14 cellular contexts compared by ENCODE assay signal in genomic region chr11:6405039-6405667, GRCh38. TPM values are rescaled to one million over a fixed set of nuclear protein-coding genes. Genes with fewer than 3 reads are reported as not detected.
A peak's percentile ranks its signal among the peaks of the same experiment; 100 is the strongest.
DNase-seq lines count a peak whose midpoint lies in the region; ATAC-seq and TF ChIP-seq lines count a peak whose summit lies in the region.
"Had no signal": no experiment of that assay in that cellular context is flagged by ENCODE, and none has a peak within 500 bp of the region (broad histone marks: within the 10 kb centered on the region; RNA-seq: fewer than 3 reads in every experiment).

No MANE protein-coding gene starts in this region.

- peak; percentile 97 for DNase-seq in H7
- DNase-seq in T-helper 17 cell, result no peak
- DNase-seq in hypothalamus (lab: John Stamatoyannopoulos, UW), result peak in 37 of 51 donors; percentile 24 to 84 (median 63)
- peak; percentile 14 for DNase-seq in renal cortical epithelial cell (ENCODE audit: low read depth)
- DNase-seq in HK-2 (ENCODE audit: unreplicated experiment), result no peak
- DNase-seq in HCEC 1CT, result no peak
- no peak for DNase-seq in psoas muscle
- no peak for DNase-seq in activated CD4-positive, CD25-positive, alpha-beta regulatory T cell treated with anti-CD3 and anti-CD28 coated beads, Interleukin-2, amount 50 U/mL, for 72 hours
- DNase-seq: activated CD4-positive, alpha-beta T cell treated with anti-CD3 and anti-CD28 coated beads, Interleukin-2, amount 50 U/mL, for 48 hours; stimulated activated CD4-positive, alpha-beta T cell treated with anti-CD3 and anti-CD28 coated beads, Interleukin-4, amount 100 ng/mL, for 1 hour had no signal

- WGBS in psoas muscle, 3 donors, result 75 to 77% (median 77%) methylated on average over 13 of the region's 13 CpGs

- no peak for TF ChIP-seq CTCF in psoas muscle (IDR thresholded peaks at IDR 0.05)

- H3K4me3 ChIP-seq in H7 (ENCODE audit: insufficient read depth, low read depth, low read length), result no peak overlapping the region
- no peak overlapping the region for H3K4me3 ChIP-seq in psoas muscle
- H3K4me3 ChIP-seq: ascending aorta, suprapubic skin had no signal

- peaks cover 7% of the 10 kb centered on the region for H3K36me3 Mint-ChIP-seq in T-helper 17 cell (ENCODE audit: low read depth)

- ATAC-seq in T-helper 17 cell (no peak), psoas muscle (no peak)

- peak overlapping the region; percentile 55 for H3K4me3 Mint-ChIP-seq in T-helper 17 cell

- H3K9me3 ChIP-seq in T-helper 17 cell (ENCODE audit: control insufficient read depth, low read length, poor library complexity, severe bottlenecking), result no peaks in the 10 kb centered on the region
- no peaks in the 10 kb centered on the region for H3K9me3 ChIP-seq in psoas muscle
- H3K9me3 ChIP-seq: ascending aorta, suprapubic skin had no signal

- H3K4me1 ChIP-seq in psoas muscle, result no peaks in the 10 kb centered on the region
- H3K4me1 ChIP-seq: suprapubic skin had no signal

- no peak overlapping the region for H3K27ac ChIP-seq in psoas muscle
- H3K27ac ChIP-seq: ascending aorta, suprapubic skin had no signal

- H3K27me3 Mint-ChIP-seq in T-helper 17 cell, result no peaks in the 10 kb centered on the region

- H3K27me3 ChIP-seq in H7 (ENCODE audit: control insufficient read depth, insufficient read depth, low read length) (no peaks in the 10 kb centered on the region), psoas muscle (ENCODE audit: insufficient read depth in 3 of 3, low read length in 2 of 3) (no peaks in the 10 kb centered on the region)
- H3K27me3 ChIP-seq: ascending aorta, suprapubic skin had no signal

- H3K4me1 Mint-ChIP-seq in T-helper 17 cell, result peaks cover 59% of the 10 kb centered on the region

- H3K27ac Mint-ChIP-seq in T-helper 17 cell, result peak overlapping the region; percentile 96

- H3K36me3 ChIP-seq in H7 (replicated peaks; ENCODE audit: control insufficient read depth, insufficient read depth, low read length) (peaks cover 1% of the 10 kb centered on the region; the same call in 1 of the 2 replicates), psoas muscle (ENCODE audit: insufficient read depth in 1 of 2, low read depth in 1 of 2) (peaks cover 0 to 45% of the 10 kb centered on the region in 2 donors)

- intact Hi-C loops in psoas muscle (cut with DNase I), result no loop called here

RNA-seq across cellular contexts. Expression of gene APBB1, which starts 13.7 kb away (rescaled TPM):
- total RNA-seq in H7 (2014; rRNA removed; shearing (Covaris generic)), result 42.5 and 57.2 TPM in 2 replicates
- total RNA-seq in T-helper 17 cell (10 to 100 TPM; 60.0 to 63.3 TPM), renal cortical epithelial cell (16.7 and 50.4 TPM in 2 replicates), psoas muscle (10 to 100 TPM; 36.5 to 53.9 (median 43.0) TPM)
- polyA plus RNA-seq in psoas muscle, result 10 to 100 TPM; 39.5 to 49.5 (median 42.5) TPM

RNA-seq across cellular contexts. Expression of gene SMPD1, which starts 14.9 kb away (rescaled TPM):
- 6.2 and 13.3 TPM in 2 replicates for total RNA-seq in H7 (2014; rRNA removed; shearing (Covaris generic))
- total RNA-seq in T-helper 17 cell, result 10 to 100 TPM; 25.3 to 32.9 TPM
- 8.0 and 38.8 TPM in 2 replicates for total RNA-seq in renal cortical epithelial cell
- total RNA-seq in psoas muscle, result 10 to 100 TPM; 37.6 to 57.4 (median 39.1) TPM
- polyA plus RNA-seq in psoas muscle, result 10 to 100 TPM; 32.7 to 50.9 (median 33.6) TPM

RNA-seq across cellular contexts. Expression of gene HPX, which starts 35.6 kb away (rescaled TPM):
- total RNA-seq in H7 (2014; rRNA removed; shearing (Covaris generic)), result 3.2 TPM in 1 of 2 replicates, not detected in the other
- total RNA-seq in T-helper 17 cell, result under 1 TPM; 0.47 to 0.86 TPM
- 0.20 TPM in 1 of 2 replicates, not detected in the other for total RNA-seq in renal cortical epithelial cell
- under 1 TPM in 3 of 4 donors, not detected in 1; 0.34 to 0.75 (median 0.36) TPM for total RNA-seq in psoas muscle
- polyA plus RNA-seq in psoas muscle, result under 1 TPM; 0.04 to 0.38 (median 0.16) TPM
- total RNA-seq: fibroblast of villous mesenchyme, myocyte had no signal

Comparison
In these comparisons a context has a peak if more than half of its experiments do, and no peak if none do; other contexts are left out.
1. DNase-seq: peak in H7 (single experiment), hypothalamus (37 of 51) and renal cortical epithelial cell (single experiment); none in T-helper 17 cell (0 of 3), HK-2 (single experiment), HCEC 1CT (single experiment), psoas muscle (0 of 2) and activated CD4-positive, CD25-positive, alpha-beta regulatory T cell treated with anti-CD3 and anti-CD28 coated beads, Interleukin-2, amount 50 U/mL, for 72 hours (single experiment).